Comparison of ENCODE assay signal across 8 cellular contexts in the genomic region with DNA sequence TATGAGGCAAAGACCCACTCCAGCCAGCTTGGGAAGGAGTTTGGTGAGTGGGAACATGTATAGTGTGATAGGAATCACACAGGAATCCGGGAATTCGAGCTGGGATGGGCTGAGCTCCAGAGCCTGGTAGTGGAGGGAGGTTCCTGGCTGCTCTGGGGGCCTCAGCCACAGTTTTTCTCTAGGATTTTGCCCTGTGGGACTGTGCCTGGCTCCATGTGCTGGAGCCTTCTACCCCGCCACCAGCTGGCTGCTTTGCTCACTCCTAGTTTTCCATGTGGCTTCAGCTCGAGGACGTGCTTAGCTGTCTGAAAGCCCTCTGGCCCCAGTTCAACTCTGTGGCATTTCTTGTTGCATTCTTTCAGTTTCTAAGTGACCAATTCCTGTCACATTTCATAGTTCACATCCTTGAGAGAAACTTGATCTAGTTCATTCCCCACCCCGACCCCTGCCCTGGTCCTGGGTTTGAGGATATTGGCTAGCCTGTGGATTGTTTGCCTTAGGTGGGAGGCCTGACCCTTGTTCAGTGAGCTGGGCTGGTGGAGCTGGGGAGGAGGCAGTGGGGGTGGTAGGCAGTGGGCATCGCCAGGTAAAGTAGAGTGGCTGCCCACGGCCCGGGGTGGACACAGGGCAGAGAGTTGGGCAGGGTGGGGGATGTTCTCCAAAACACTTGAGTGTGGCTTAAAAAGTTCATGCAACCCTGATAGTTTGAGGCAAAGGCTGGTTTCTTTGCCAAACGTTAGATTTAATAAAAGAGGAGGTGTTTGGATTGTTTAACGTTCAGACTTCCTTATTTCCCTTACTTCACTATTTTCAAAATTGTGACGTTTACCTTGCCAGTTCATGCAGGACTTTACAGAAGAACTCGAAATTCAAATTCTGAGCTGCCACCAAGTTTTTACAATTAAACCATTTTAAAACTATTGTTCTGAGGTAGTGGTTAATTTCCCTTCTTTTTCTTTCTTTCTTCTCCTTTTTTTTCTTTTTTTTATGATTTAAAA. TPM values are rescaled to one million over a fixed set of nuclear protein-coding genes. Genes with fewer than 3 reads are reported as not detected.
DNase-seq lines count a peak whose midpoint lies in the region; ATAC-seq, FAIRE-seq and TF ChIP-seq lines count a peak whose summit lies in the region.

No MANE protein-coding gene starts in this region.

- TF ChIP-seq CTCF in DOHH2 (IDR thresholded peaks at IDR 0.05; ENCODE audit: low read depth, low read length, poor library complexity, severe bottlenecking) (no peak), K562 (IDR thresholded peaks at IDR 0.05 in 2 of 3, conservative IDR thresholded peaks at IDR 0.05 in 1 of 3; ENCODE audit: insufficient read depth in 2 of 3, low read depth in 1 of 3, low read length in 3 of 3) (no peak)

- DNase-seq in K562 (ENCODE audit: extremely low read depth in 1 of 4, low spot score in 3 of 4): no peak
- peak in 1 of 2 donors; percentile 34 for DNase-seq in stimulated activated naive CD8-positive, alpha-beta T cell treated with anti-CD3 and anti-CD28 coated beads, Interleukin-15, amount 100 ng/mL, for 72 hours
- no peak for DNase-seq in NCI-H128 (lab: John Stamatoyannopoulos, UW; ENCODE audit: unreplicated experiment)
- no peak for DNase-seq in stimulated activated CD4-positive, alpha-beta T cell treated with anti-CD3 and anti-CD28 coated beads, Interleukin-2, amount 100 ng/mL, for 48 hours

- no peak overlapping the region for H2AFZ ChIP-seq in K562 (ENCODE audit: low read depth, low read length)

- in situ Hi-C loops in K562 (cut with MboI): no loop called here

- WGBS in K562 (ENCODE audit: insufficient coverage, low coverage, missing lambda C conversion rate): 77% methylated on average over 13 of the region's 13 CpGs

- H3K9me1 ChIP-seq in K562 (ENCODE audit: control insufficient read depth, insufficient read depth, low read length): no peaks in the 10 kb centered on the region

- no peaks in the 10 kb centered on the region for H3K9me3 Mint-ChIP-seq in stimulated activated naive CD8-positive, alpha-beta T cell treated with anti-CD3 and anti-CD28 coated beads, Interleukin-15, amount 100 ng/mL, for 72 hours

- intact Hi-C loops in K562 (cut with micrococcal nuclease): no loop called here

- H4K20me1 ChIP-seq in DOHH2 (ENCODE audit: control insufficient read depth, insufficient read depth, low read depth, low read length): peaks cover 17% of the 10 kb centered on the region
- H4K20me1 ChIP-seq in K562 (replicated peaks; ENCODE audit: control insufficient read depth, insufficient read depth, low read length): no peaks in the 10 kb centered on the region

- H3K9me2 ChIP-seq in DOHH2 (replicated peaks; ENCODE audit: control insufficient read depth, low read length): no peaks in the 10 kb centered on the region

- H3K27ac ChIP-seq in DOHH2 (ENCODE audit: low read depth, low read length) (peak overlapping the region; percentile 91), K562 (ENCODE audit: extremely low read depth, low read depth, low read length) (no peak overlapping the region), layer of hippocampus (ENCODE audit: low read depth, low read length) (peak overlapping the region; percentile 86)

- peaks cover 84% of the 10 kb centered on the region for H3K4me1 Mint-ChIP-seq in stimulated activated naive CD8-positive, alpha-beta T cell treated with anti-CD3 and anti-CD28 coated beads, Interleukin-15, amount 100 ng/mL, for 72 hours

- TF ChIP-seq EP300 in Ishikawa (IDR thresholded peaks at IDR 0.05; ENCODE audit: borderline replicate concordance): no peak; the same call in 1 of the 2 replicates
- no peak for TF ChIP-seq EP300 in K562 (IDR thresholded peaks at IDR 0.05; ENCODE audit: low read length)

- ATAC-seq in K562 (no peak), GM18502 (IDR thresholded peaks at IDR 0.05; ENCODE audit: poor library complexity, unreplicated experiment) (no peak)
- ATAC-seq in stimulated activated naive CD8-positive, alpha-beta T cell treated with anti-CD3 and anti-CD28 coated beads, Interleukin-15, amount 100 ng/mL, for 72 hours: peak; percentile 49

- H3K9me3 ChIP-seq in DOHH2 (ENCODE audit: control insufficient read depth, insufficient read depth, low read length) (no peaks in the 10 kb centered on the region), K562 (replicated peaks; ENCODE audit: control insufficient read depth, insufficient read depth, low read depth, low read length) (no peaks in the 10 kb centered on the region)

- FAIRE-seq in K562 (lab: Jason Lieb, UNC): no peak

- CTCF ChIA-PET in K562 (lab: Yijun Ruan, JAX; ENCODE audit: low intra/inter-chr PET ratio): interaction anchor here (0.6 kb wide), 1 partner anchor 15 kb away, joined by 3 read pairs; no protein-coding TSS in a partner anchor

- H3K27me3 ChIP-seq in DOHH2 (ENCODE audit: control insufficient read depth, low read length): peaks cover 2% of the 10 kb centered on the region; the same call in 1 of the 2 replicates
- H3K27me3 ChIP-seq in K562 (ENCODE audit: control insufficient read depth in 2 of 2, insufficient read depth in 2 of 2, low read length in 2 of 2): no peaks in the 10 kb centered on the region
- no peaks in the 10 kb centered on the region for H3K27me3 ChIP-seq in layer of hippocampus (ENCODE audit: control insufficient read depth, insufficient read depth, low read length)

- POLR2A ChIA-PET in K562 (lab: Yijun Ruan, JAX): interaction anchor here (1.2 kb wide), 1 partner anchor 36 kb away, joined by 4 read pairs; no protein-coding TSS in a partner anchor

- H3F3A ChIP-seq in DOHH2 (ENCODE audit: control insufficient read depth, insufficient read depth): peaks cover 28% of the 10 kb centered on the region

- no peaks in the 10 kb centered on the region for H3K27me3 Mint-ChIP-seq in stimulated activated naive CD8-positive, alpha-beta T cell treated with anti-CD3 and anti-CD28 coated beads, Interleukin-15, amount 100 ng/mL, for 72 hours

- H3K9ac ChIP-seq in K562 (ENCODE audit: insufficient read depth in 1 of 2, low read depth in 2 of 2, low read length in 2 of 2): peak overlapping the region in 1 of 2 experiments; percentile 63; a peak in 3 of 4 replicates

- no peak for TF ChIP-seq POLR2A in K562 (conservative IDR thresholded peaks at IDR 0.05)

- H3K4me2 ChIP-seq in DOHH2 (ENCODE audit: low read length) (peak overlapping the region; percentile 98), K562 (ENCODE audit: insufficient read depth, low read length) (no peak overlapping the region)

- H3K4me3 ChIP-seq in DOHH2 (ENCODE audit: low read length) (peak overlapping the region; percentile 85), K562 (no peak overlapping the region)

- no TSS peak for BruUV-seq in K562 (replicated peaks; lab: Mats Ljungman, UMichigan)

- peak overlapping the region; percentile 74 to 79 for H3K4me3 Mint-ChIP-seq in stimulated activated naive CD8-positive, alpha-beta T cell treated with anti-CD3 and anti-CD28 coated beads, Interleukin-15, amount 100 ng/mL, for 72 hours

- H3K4me1 ChIP-seq in DOHH2 (ENCODE audit: control insufficient read depth, low read length) (peaks cover 89% of the 10 kb centered on the region), K562 (replicated peaks in 1 of 2; ENCODE audit: control insufficient read depth in 2 of 2, insufficient read depth in 2 of 2, low read length in 2 of 2) (peaks cover 4 to 15% of the 10 kb centered on the region in 2 experiments; a peak in 4 of 5 replicates)

- peak; percentile 23 for TF ChIP-seq RAD21 in Ishikawa (IDR thresholded peaks at IDR 0.05; ENCODE audit: low read depth)
- no peak for TF ChIP-seq RAD21 in K562 (CRISPR knock-in tag; conservative IDR thresholded peaks at IDR 0.05 in 1 of 2, IDR thresholded peaks at IDR 0.05 in 1 of 2)

- H3K27ac Mint-ChIP-seq in stimulated activated naive CD8-positive, alpha-beta T cell treated with anti-CD3 and anti-CD28 coated beads, Interleukin-15, amount 100 ng/mL, for 72 hours: peak overlapping the region; percentile 36 to 89

- H3K36me3 ChIP-seq in DOHH2 (ENCODE audit: control insufficient read depth, low read length) (peaks cover 97% of the 10 kb centered on the region), K562 (ENCODE audit: control insufficient read depth, insufficient read depth, low read length) (peaks cover 63% of the 10 kb centered on the region; the same call in 2 of the 3 replicates)

- H3K79me2 ChIP-seq in DOHH2 (ENCODE audit: control insufficient read depth, low read length): peaks cover 92% of the 10 kb centered on the region
- peaks cover 44% of the 10 kb centered on the region for H3K79me2 ChIP-seq in K562 (ENCODE audit: control insufficient read depth, insufficient read depth, low read length)

TF ChIP-seq in Ishikawa, 13 proteins besides CTCF, POLR2A, EP300 and RAD21 (continues in another document):
- TF ChIP-seq CEBPB (IDR thresholded peaks at IDR 0.05): no peak
- peak; percentile 42; the same call in 1 of the 2 replicates for TF ChIP-seq NFIC (IDR thresholded peaks at IDR 0.05)
- TF ChIP-seq MAX (IDR thresholded peaks at IDR 0.05): peak; percentile 94

TF ChIP-seq in K562, 482 proteins besides CTCF, POLR2A, EP300 and RAD21 (continues in another document):
- TF ChIP-seq SMAD2 (IDR thresholded peaks at IDR 0.05; ENCODE audit: low read depth, low read length): no peak

RNA-seq across cellular contexts. Expression of gene SEC14L1, which starts 5.2 kb away (rescaled TPM):
- 109 and 129 TPM in 2 replicates for total RNA-seq in K562 (2011; cell fraction: chromatin; rRNA removed; ENCODE audit: low replicate concordance)
- 35.9 and 51.7 TPM in 2 replicates for total RNA-seq in K562 (2011; cell fraction: nucleolus; rRNA removed)
- 51.8 and 54.6 TPM in 2 replicates for total RNA-seq in K562 (2011; cell fraction: nucleoplasm; rRNA removed)
- 10.9 and 14.8 TPM in 2 replicates for total RNA-seq in K562 (2014; rRNA removed)
- total RNA-seq in K562 (2014; rRNA removed; fragmentation: Illumina TruSeq; extraction: Trizol): 14.0 and 14.5 TPM in 2 replicates
- total RNA-seq in K562 (2015; rRNA removed; fragmentation: Illumina TruSeq; extraction: Trizol): 14.8 and 15.2 TPM in 2 replicates
- total RNA-seq in K562 (2021): 38.4 and 39.7 TPM in 2 replicates
- polyA plus RNA-seq in K562 (2011; rRNA removed): 20.6 and 33.1 TPM in 2 replicates
- polyA plus RNA-seq in K562 (2011; cell fraction: cytosol; rRNA removed): 15.2 and 43.7 TPM in 2 replicates
- 28.8 and 53.9 TPM in 2 replicates for polyA plus RNA-seq in K562 (2011; cell fraction: nucleus; rRNA removed)
- polyA plus RNA-seq in K562 (2012): 25.9 and 29.6 TPM in 2 replicates
- polyA plus RNA-seq in K562 (2014; fragmentation: Illumina TruSeq; extraction: Trizol): 27.0 and 27.6 TPM in 2 replicates
- polyA plus RNA-seq in K562 (2014; fragmentation: Nextera tagmentation; extraction: Ambion mirVana): 1 to 10 TPM; 3.1 to 4.1 TPM
- 16.3 and 16.7 TPM in 2 replicates for polyA plus RNA-seq in K562 (2014; rRNA removed)
- polyA minus RNA-seq in K562 (2011; rRNA and poly(A)+ RNA removed): 37.5 and 51.6 TPM in 2 replicates
- 29.5 and 45.5 TPM in 2 replicates for polyA minus RNA-seq in K562 (2011; cell fraction: cytosol; rRNA and poly(A)+ RNA removed)
- 18.3 and 26.1 TPM in 2 replicates for polyA minus RNA-seq in K562 (2011; cell fraction: nucleus; rRNA and poly(A)+ RNA removed)
